In the genomic region with DNA sequence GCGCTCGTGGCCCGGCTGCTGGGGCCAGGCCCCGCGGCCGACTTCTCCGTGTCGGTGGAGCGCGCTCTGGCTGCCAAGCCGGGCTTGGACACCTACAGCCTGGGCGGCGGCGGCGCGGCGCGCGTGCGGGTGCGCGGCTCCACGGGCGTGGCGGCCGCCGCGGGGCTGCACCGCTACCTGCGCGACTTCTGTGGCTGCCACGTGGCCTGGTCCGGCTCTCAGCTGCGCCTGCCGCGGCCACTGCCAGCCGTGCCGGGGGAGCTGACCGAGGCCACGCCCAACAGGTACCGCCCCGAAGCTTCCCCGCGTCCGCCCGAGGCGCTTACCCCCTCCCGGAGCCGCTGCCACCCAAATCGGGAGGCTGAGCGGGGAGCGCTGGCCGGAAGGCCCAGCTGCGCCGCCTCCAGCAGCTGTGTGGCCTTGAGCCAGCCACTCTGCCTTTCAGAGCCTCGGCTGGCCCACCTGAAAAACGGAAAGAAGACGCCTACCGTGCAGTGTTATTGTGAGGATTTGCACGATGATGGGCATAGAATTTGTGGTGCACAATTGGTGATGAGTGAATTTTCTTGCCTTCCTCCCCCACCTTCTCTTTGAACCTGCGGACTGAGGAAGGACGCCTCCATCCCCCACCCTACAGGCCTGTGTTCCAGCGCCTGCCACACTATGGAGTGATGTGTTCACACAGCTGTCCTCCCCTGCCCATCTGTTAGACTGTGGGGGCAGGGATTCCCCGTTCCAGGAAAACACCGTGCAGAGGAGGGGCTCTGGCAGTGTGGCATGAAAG, we compare ENCODE assay signal across 8 cellular contexts. TPM values are rescaled to one million over a fixed set of nuclear protein-coding genes. Genes with fewer than 3 reads are reported as not detected.
DNase-seq lines count a peak whose midpoint lies in the region; TF ChIP-seq lines count a peak whose summit lies in the region.

No MANE protein-coding gene starts in this region.

- peak; percentile 87 to 89 for DNase-seq in Caco-2
- peak; percentile 96 for DNase-seq in GM20000 (ENCODE audit: low spot score)
- peak; percentile 89 for DNase-seq in HK-2 (ENCODE audit: unreplicated experiment)
- DNase-seq in NT2/D1 (ENCODE audit: low read depth, low spot score) = no peak
- peak; percentile 75 for DNase-seq in activated T-cell treated with anti-CD3 and anti-CD28 coated beads for 48 hours (ENCODE audit: low read depth)
- peak; percentile 56 to 72 for DNase-seq in stimulated activated CD8-positive, alpha-beta memory T cell treated with anti-CD3 and anti-CD28 coated beads, Interleukin-7, amount 100 ng/mL, for 48 hours (ENCODE audit: extremely low read depth in 1 of 2, low read depth in 1 of 2)

- H3K27me3 ChIP-seq in Caco-2 (replicated peaks; ENCODE audit: control insufficient read depth, insufficient read depth, low read length) (no peaks in the 10 kb centered on the region), NT2/D1 (ENCODE audit: insufficient read depth, insufficient read length) (no peaks in the 10 kb centered on the region), esophagus (ENCODE audit: control insufficient read depth in 1 of 2, insufficient read depth in 2 of 2, low read length in 2 of 2) (no peaks in the 10 kb centered on the region), mucosa of rectum (ENCODE audit: control insufficient read depth in 2 of 2, insufficient read depth in 2 of 2, low read length in 2 of 2) (no peaks in the 10 kb centered on the region)

- no peaks in the 10 kb centered on the region for H3K9me3 Mint-ChIP-seq in Caco-2 (ENCODE audit: unreplicated experiment)

- H3K4me3 ChIP-seq in Caco-2 (ENCODE audit: low read depth, low read length) (peak overlapping the region; percentile 50), NT2/D1 (ENCODE audit: insufficient read length, low read depth) (peak overlapping the region; percentile 75), esophagus (ENCODE audit: low read depth in 1 of 2, low read length in 2 of 2) (peak overlapping the region; percentile 75 to 86), mucosa of rectum (ENCODE audit: low read length in 2 of 2) (peak overlapping the region; percentile 80 to 91)

- no TSS peak for BruUV-seq in Caco-2 (replicated peaks; lab: Mats Ljungman, UMichigan)

- WGBS in esophagus, 2 donors = 0 to 1% methylated on average over 47 to 65 of the region's 65 CpGs

- H3K4me1 ChIP-seq in Caco-2 (peaks cover 28% of the 10 kb centered on the region), NT2/D1 (ENCODE audit: insufficient read depth, insufficient read length) (peaks cover 14% of the 10 kb centered on the region), esophagus (ENCODE audit: control insufficient read depth in 2 of 2, insufficient read depth in 2 of 2, low read length in 1 of 2) (peaks cover 2 to 17% of the 10 kb centered on the region in 2 donors), mucosa of rectum (ENCODE audit: control insufficient read depth in 2 of 2, insufficient read depth in 2 of 2, low read length in 2 of 2) (peaks cover 11 to 30% of the 10 kb centered on the region in 2 donors)

- H3K27ac ChIP-seq in esophagus (ENCODE audit: low read depth in 2 of 2, low read length in 1 of 2) = peak overlapping the region; percentile 92 to 96
- peak overlapping the region; percentile 87 to 90 for H3K27ac ChIP-seq in mucosa of rectum (ENCODE audit: low read depth in 2 of 2, low read length in 2 of 2)

- no peak overlapping the region for H3K27ac Mint-ChIP-seq in Caco-2 (ENCODE audit: unreplicated experiment)

- H3K36me3 Mint-ChIP-seq in Caco-2 (ENCODE audit: insufficient read depth, unreplicated experiment) = peaks cover 16% of the 10 kb centered on the region

- H3K27me3 Mint-ChIP-seq in Caco-2 (ENCODE audit: insufficient read depth, unreplicated experiment) = no peaks in the 10 kb centered on the region

- H3K36me3 ChIP-seq in Caco-2 (ENCODE audit: control insufficient read depth, insufficient read depth, low read length) (no peaks in the 10 kb centered on the region), NT2/D1 (ENCODE audit: insufficient read depth, insufficient read length, low read length) (peaks cover 28% of the 10 kb centered on the region), esophagus (ENCODE audit: control insufficient read depth in 2 of 2, insufficient read depth in 2 of 2, low read length in 1 of 2) (peaks cover 4 to 18% of the 10 kb centered on the region in 2 donors), mucosa of rectum (ENCODE audit: control insufficient read depth in 2 of 2, insufficient read depth in 2 of 2, low read length in 2 of 2) (peaks cover 13 to 19% of the 10 kb centered on the region in 2 donors)

- H3K9ac ChIP-seq in NT2/D1 (ENCODE audit: insufficient read length, low read depth) (peak overlapping the region; percentile 85), mucosa of rectum (ENCODE audit: low read depth in 1 of 2, low read length in 2 of 2) (peak overlapping the region; percentile 10 to 87)

- intact Hi-C loops in Caco-2 (cut with micrococcal nuclease; ENCODE audit: unreplicated experiment) = no loop called here

- CTCF ChIA-PET in Caco-2 (lab: Charles Lee) = interaction anchor here (0.8 to 1.5 kb wide), 4 partner anchors 9 to 41 kb away, joined by 4 to 12 read pairs (median 6); a partner anchor contains a TSS

- POLR2A ChIA-PET in Caco-2 (lab: Charles Lee) = interaction anchor here (0.8 to 2.0 kb wide), 7 partner anchors 9 to 779 kb away, joined by 3 to 23 read pairs (median 4); a partner anchor contains a TSS

- H3K9me3 ChIP-seq in Caco-2 (no peaks in the 10 kb centered on the region), NT2/D1 (ENCODE audit: insufficient read depth, low read length) (no peaks in the 10 kb centered on the region), esophagus (ENCODE audit: control insufficient read depth in 2 of 2, insufficient read depth in 1 of 2, low read depth in 1 of 2, low read length in 1 of 2) (no peaks in the 10 kb centered on the region), mucosa of rectum (ENCODE audit: control insufficient read depth in 2 of 2, low read length in 2 of 2) (no peaks in the 10 kb centered on the region)

- TF ChIP-seq CTCF in Caco-2 (IDR thresholded peaks at IDR 0.05; ENCODE audit: insufficient read depth in 1 of 2, low read depth in 1 of 2, low read length in 1 of 2, severe bottlenecking in 1 of 2, unreplicated experiment in 1 of 2) = no peak
- no peak for TF ChIP-seq CTCF in GM20000 (IDR thresholded peaks at IDR 0.05; ENCODE audit: extremely low read depth, missing control alignments)

- peaks cover 34% of the 10 kb centered on the region for H3K4me1 Mint-ChIP-seq in Caco-2 (ENCODE audit: low read depth, unreplicated experiment)

- H3K4me3 Mint-ChIP-seq in Caco-2 (ENCODE audit: unreplicated experiment) = peak overlapping the region; percentile 72

RNA-seq across cellular contexts. Expression of a gene that starts 0.5 kb away (rescaled TPM):
- 28.7 and 29.2 TPM in 2 replicates for total RNA-seq in Caco-2 (2022)
- polyA plus RNA-seq in esophagus = 10 to 100 TPM; 17.6 to 18.8 TPM

RNA-seq across cellular contexts. Expression of a gene that starts 16.2 kb away (rescaled TPM):
- 2.3 and 4.0 TPM in 2 replicates for total RNA-seq in Caco-2 (2022)
- 1 to 10 TPM; 4.0 to 9.0 TPM for polyA plus RNA-seq in esophagus

RNA-seq across cellular contexts. Expression of a gene that starts 25.4 kb away (rescaled TPM):
- total RNA-seq in Caco-2 (2022) = 128 and 138 TPM in 2 replicates
- polyA plus RNA-seq in esophagus = 10 to 100 TPM; 58.2 to 62.1 TPM

RNA-seq across cellular contexts. Expression of a gene that starts 30.3 kb away (rescaled TPM):
- 37.5 and 41.2 TPM in 2 replicates for total RNA-seq in Caco-2 (2022)
- 10 to 100 TPM; 36.8 to 38.3 TPM for polyA plus RNA-seq in esophagus

RNA-seq across cellular contexts. Expression of a gene that starts 41.0 kb away (rescaled TPM):
- 24.7 and 25.2 TPM in 2 replicates for total RNA-seq in Caco-2 (2022)
- 1 to 10 TPM; 6.4 to 7.2 TPM for polyA plus RNA-seq in esophagus
